18 cellular contexts compared by ENCODE assay signal in genomic region chr6:12709116-12709515, GRCh38. TPM values are rescaled to one million over a fixed set of nuclear protein-coding genes. Genes with fewer than 3 reads are reported as not detected.
DNase-seq lines count a peak whose midpoint lies in the region; ATAC-seq, FAIRE-seq and TF ChIP-seq lines count a peak whose summit lies in the region.
"Had no signal": no experiment of that assay in that cellular context is flagged by ENCODE, and none has a peak within 500 bp of the region (broad histone marks: within the 10 kb centered on the region; RNA-seq: fewer than 3 reads in every experiment).

No MANE protein-coding gene starts in this region.

- H3K27ac Mint-ChIP-seq in GM23338 (no peak overlapping the region), astrocyte (ENCODE audit: unreplicated experiment) (peak overlapping the region; percentile 90)
- no peak overlapping the region for H3K27ac Mint-ChIP-seq in stimulated activated effector memory CD8-positive, alpha-beta T cell treated with anti-CD3 and anti-CD28 coated beads, Interleukin-12 subunit alpha, Interleukin-12 subunit beta, amount 100 ng/mL, for 72 hours
- H3K27ac Mint-ChIP-seq: activated B cell treated with CpG ODN at 0.5 μM for 24 hours; CD4-positive, alpha-beta T cell had no signal

- TF ChIP-seq CTCF in GM23338 (conservative IDR thresholded peaks at IDR 0.05; ENCODE audit: low read depth in 2 of 2) (no peak), astrocyte (IDR thresholded peaks at IDR 0.05; ENCODE audit: insufficient read depth, low read depth, low read length) (no peak)

- H3K27me3 Mint-ChIP-seq in GM23338 (ENCODE audit: insufficient read depth, low read depth, poor library complexity) (peaks cover 6% of the 10 kb centered on the region), astrocyte (ENCODE audit: low read depth, unreplicated experiment) (no peaks in the 10 kb centered on the region)

- H3K9me2 ChIP-seq in GM23338 (ENCODE audit: insufficient read depth): peaks cover 6% of the 10 kb centered on the region

- H3K4me1 Mint-ChIP-seq in GM23338 (peaks cover 13% of the 10 kb centered on the region), astrocyte (ENCODE audit: low read depth, unreplicated experiment) (peaks cover 28% of the 10 kb centered on the region)
- no peaks in the 10 kb centered on the region for H3K4me1 Mint-ChIP-seq in stimulated activated effector memory CD8-positive, alpha-beta T cell treated with anti-CD3 and anti-CD28 coated beads, Interleukin-12 subunit alpha, Interleukin-12 subunit beta, amount 100 ng/mL, for 72 hours
- H3K4me1 Mint-ChIP-seq: activated B cell treated with CpG ODN at 0.5 μM for 24 hours had no signal

- H3K27me3 ChIP-seq in GM23338 (ENCODE audit: insufficient read depth) (no peaks in the 10 kb centered on the region), astrocyte (ENCODE audit: insufficient read depth, low read length) (no peaks in the 10 kb centered on the region), MG63 (peaks cover 24% of the 10 kb centered on the region)
- H3K27me3 ChIP-seq: Peyer's patch had no signal

- peak overlapping the region; percentile 4; the same call in 1 of the 2 replicates for H2AFZ ChIP-seq in GM23338
- H2AFZ ChIP-seq in astrocyte (ENCODE audit: low read depth, low read length): no peak overlapping the region

- H3K79me2 ChIP-seq in GM23338 (replicated peaks; ENCODE audit: insufficient read depth): no peaks in the 10 kb centered on the region
- H3K79me2 ChIP-seq in astrocyte (ENCODE audit: insufficient read depth, low read length): no peaks in the 10 kb centered on the region

- H3K4me3 Mint-ChIP-seq in GM23338 (no peak overlapping the region), astrocyte (ENCODE audit: unreplicated experiment) (no peak overlapping the region)
- no peak overlapping the region for H3K4me3 Mint-ChIP-seq in stimulated activated effector memory CD8-positive, alpha-beta T cell treated with anti-CD3 and anti-CD28 coated beads, Interleukin-12 subunit alpha, Interleukin-12 subunit beta, amount 100 ng/mL, for 72 hours
- H3K4me3 Mint-ChIP-seq: activated B cell treated with CpG ODN at 0.5 μM for 24 hours; CD4-positive, alpha-beta T cell had no signal

- no peak overlapping the region for H3K27ac ChIP-seq in GM23338 (ENCODE audit: low read depth)
- H3K27ac ChIP-seq in astrocyte (ENCODE audit: low read depth, low read length): no peak overlapping the region
- H3K27ac ChIP-seq: Peyer's patch had no signal

- H3K4me1 ChIP-seq in GM23338 (ENCODE audit: insufficient read depth) (peaks cover 18% of the 10 kb centered on the region), astrocyte (ENCODE audit: insufficient read depth, low read length) (peaks cover 5% of the 10 kb centered on the region)
- H3K4me1 ChIP-seq: Peyer's patch had no signal

- H3K9me3 Mint-ChIP-seq in GM23338 (no peaks in the 10 kb centered on the region), astrocyte (ENCODE audit: unreplicated experiment) (peaks cover 1% of the 10 kb centered on the region)
- no peaks in the 10 kb centered on the region for H3K9me3 Mint-ChIP-seq in stimulated activated effector memory CD8-positive, alpha-beta T cell treated with anti-CD3 and anti-CD28 coated beads, Interleukin-12 subunit alpha, Interleukin-12 subunit beta, amount 100 ng/mL, for 72 hours

- H3F3A ChIP-seq in GM23338 (replicated peaks; ENCODE audit: low read depth): no peaks in the 10 kb centered on the region

- no peaks in the 10 kb centered on the region for H3K36me3 Mint-ChIP-seq in GM23338 (ENCODE audit: low read depth)
- no peaks in the 10 kb centered on the region for H3K36me3 Mint-ChIP-seq in astrocyte (ENCODE audit: low read depth, unreplicated experiment)
- no peaks in the 10 kb centered on the region for H3K36me3 Mint-ChIP-seq in stimulated activated effector memory CD8-positive, alpha-beta T cell treated with anti-CD3 and anti-CD28 coated beads, Interleukin-12 subunit alpha, Interleukin-12 subunit beta, amount 100 ng/mL, for 72 hours

- FAIRE-seq in astrocyte (lab: Jason Lieb, UNC): peak; percentile 23
- FAIRE-seq: small intestine had no signal

- H3K9me3 ChIP-seq in astrocyte (ENCODE audit: insufficient read depth, low read depth, low read length) (no peaks in the 10 kb centered on the region), MG63 (no peaks in the 10 kb centered on the region)
- H3K9me3 ChIP-seq: Peyer's patch had no signal

- H4K20me1 ChIP-seq in GM23338 (replicated peaks; ENCODE audit: insufficient read depth) (no peaks in the 10 kb centered on the region), astrocyte (ENCODE audit: insufficient read depth, low read length) (no peaks in the 10 kb centered on the region)

- H3K4me2 ChIP-seq in GM23338 (no peak overlapping the region), astrocyte (ENCODE audit: low read length) (peak overlapping the region; percentile 54)

- ATAC-seq in GM23338: peak; percentile 34; the same call in 2 of the 3 replicates
- ATAC-seq in stimulated activated effector memory CD8-positive, alpha-beta T cell treated with anti-CD3 and anti-CD28 coated beads, Interleukin-12 subunit alpha, Interleukin-12 subunit beta, amount 100 ng/mL, for 72 hours: peak; percentile 28
- ATAC-seq in HG02678 (IDR thresholded peaks at IDR 0.05; ENCODE audit: unreplicated experiment): no peak
- ATAC-seq: stimulated activated naive CD8-positive, alpha-beta T cell treated with anti-CD3 and anti-CD28 coated beads, Interleukin-15, Interleukin-2, amounts not matched to agents 100 U/mL and 50 U/mL, for 24 hours had no signal

- no peaks in the 10 kb centered on the region for H3K36me3 ChIP-seq in GM23338 (ENCODE audit: insufficient read depth)
- no peaks in the 10 kb centered on the region for H3K36me3 ChIP-seq in astrocyte (ENCODE audit: insufficient read depth, low read length)
- H3K36me3 ChIP-seq in MG63: no peaks in the 10 kb centered on the region
- H3K36me3 ChIP-seq: Peyer's patch had no signal

- DNase-seq in GM23338 (ENCODE audit: low spot score) (no peak), astrocyte (ENCODE audit: low read depth) (peak; percentile 75), iPS-NIHi7 (ENCODE audit: extremely low spot score) (peak; percentile 46), MG63 (no peak), GM19238 (ENCODE audit: insufficient read length, low spot score) (no peak), SHP77 treated with DMSO at 0.1 percent for 48 hours (lab: John Stamatoyannopoulos, UW) (no peak)
- DNase-seq in stimulated activated effector memory CD8-positive, alpha-beta T cell treated with anti-CD3 and anti-CD28 coated beads, Interleukin-12 subunit alpha, Interleukin-12 subunit beta, amount 100 ng/mL, for 72 hours (ENCODE audit: low spot score in 2 of 2): no peak
- DNase-seq: activated B cell treated with CpG ODN at 0.5 μM for 24 hours; activated effector memory CD4-positive, alpha-beta T cell treated with anti-CD3 and anti-CD28 coated beads, Interleukin-2, amount 50 U/mL, for 16 hours; CD4-positive, alpha-beta T cell; Karpas-422; midbrain; NCI-H1694 treated with DMSO at 0.1 percent for 48 hours; NCI-H526; Peyer's patch; small intestine; stimulated activated naive CD8-positive, alpha-beta T cell treated with anti-CD3 and anti-CD28 coated beads, Interleukin-15, Interleukin-2, amounts not matched to agents 100 U/mL and 50 U/mL, for 24 hours had no signal

- H3K4me3 ChIP-seq in GM23338 (no peak overlapping the region), astrocyte (ENCODE audit: insufficient read depth, low read depth, low read length) (no peak overlapping the region), MG63 (no peak overlapping the region)
- H3K4me3 ChIP-seq: Peyer's patch had no signal

- H3K9ac ChIP-seq in astrocyte (ENCODE audit: low read length): no peak overlapping the region

TF ChIP-seq in GM23338, 12 proteins besides CTCF, POLR2A, EP300 and RAD21:
- TF ChIP-seq JUNB (IDR thresholded peaks at IDR 0.05; ENCODE audit: unreplicated experiment): no peak
- TF ChIP-seq ZNF114 (CRISPR knock-in tag; IDR thresholded peaks at IDR 0.05): no peak

RNA-seq across cellular contexts. Expression of gene PHACTR1, which starts 7.5 kb away (rescaled TPM):
- 11.7 and 19.3 TPM in 2 replicates for total RNA-seq in GM23338 (2014; rRNA removed; shearing (Covaris generic))
- polyA plus RNA-seq in GM23338 (2016; fragmentation: Nextera tagmentation; extraction: Ambion mirVana): 5.9 and 6.0 TPM in 2 replicates
- total RNA-seq in astrocyte: 8.5 and 10.0 TPM in 2 replicates
- 0.20 TPM in 1 of 2 replicates, not detected in the other for total RNA-seq in MG63 (2014; rRNA removed; shearing (Covaris generic); ENCODE audit: low replicate concordance)

Comparison
In these comparisons a context has a peak if more than half of its experiments do, and no peak if none do; other contexts are left out.
1. DNase-seq: peak in astrocyte (single experiment) and iPS-NIHi7 (single experiment); none in GM23338 (single experiment), stimulated activated effector memory CD8-positive, alpha-beta T cell treated with anti-CD3 and anti-CD28 coated beads, Interleukin-12 subunit alpha, Interleukin-12 subunit beta, amount 100 ng/mL, for 72 hours (0 of 2), MG63 (single experiment), GM19238 (single experiment) and SHP77 treated with DMSO at 0.1 percent for 48 hours (single experiment).